In genomic region chr2:56211048-56211447, GRCh38 we compare ENCODE assay signal across 20 cellular contexts. TPM values are rescaled to one million over a fixed set of nuclear protein-coding genes. Genes with fewer than 3 reads are reported as not detected.
A peak's percentile ranks its signal among the peaks of the same experiment; 100 is the strongest.
DNase-seq lines count a peak whose midpoint lies in the region; ATAC-seq, FAIRE-seq and TF ChIP-seq lines count a peak whose summit lies in the region.
"Had no signal": no experiment of that assay in that cellular context is flagged by ENCODE, and none has a peak within 500 bp of the region (broad histone marks: within the 10 kb centered on the region; RNA-seq: fewer than 3 reads in every experiment).

No MANE protein-coding gene starts in this region.

- intact Hi-C loops in PC-3 (cut with micrococcal nuclease): no loop called here
- intact Hi-C loops in endothelial cell of umbilical vein (cut with micrococcal nuclease): no loop called here

- TF ChIP-seq POLR2A in endothelial cell of umbilical vein (IDR thresholded peaks at IDR 0.05; ENCODE audit: low read depth, low read length) (no peak), suprapubic skin (IDR thresholded peaks at IDR 0.05) (no peak)

- H3K4me2 ChIP-seq in PC-3 (ENCODE audit: low read length) (no peak overlapping the region), endothelial cell of umbilical vein (ENCODE audit: insufficient read depth, low read length) (no peak overlapping the region), skeletal muscle satellite cell (ENCODE audit: low read length) (peak overlapping the region; percentile 35)

- H3K4me1 ChIP-seq in PC-3 (ENCODE audit: insufficient read depth, low read length): no peaks in the 10 kb centered on the region
- peaks cover 18% of the 10 kb centered on the region for H3K4me1 ChIP-seq in endothelial cell of umbilical vein (ENCODE audit: control insufficient read depth, extremely low read depth, insufficient read depth, low read length)
- peaks cover 56% of the 10 kb centered on the region for H3K4me1 ChIP-seq in skeletal muscle satellite cell (ENCODE audit: control insufficient read depth, insufficient read depth, low read length)
- H3K4me1 ChIP-seq in suprapubic skin: no peaks in the 10 kb centered on the region

- no peaks in the 10 kb centered on the region for H3F3A ChIP-seq in PC-3 (ENCODE audit: low read length, unreplicated experiment)

- peak; percentile 9 for DNase-seq in PC-3
- DNase-seq in endothelial cell of umbilical vein (ENCODE audit: low read depth, low spot score): peak; percentile 59
- peak; percentile 30 for DNase-seq in fibroblast of the aortic adventitia (ENCODE audit: low read depth)
- no peak for DNase-seq in suprapubic skin (ENCODE audit: low spot score in 2 of 2)
- DNase-seq in MG63: no peak
- no peak for DNase-seq in NCI-H345 treated with DMSO at 0.1 percent for 48 hours (lab: John Stamatoyannopoulos, UW; ENCODE audit: unreplicated experiment)
- DNase-seq: C1 segment of cervical spinal cord; Calu3; CD4-positive, alpha-beta memory T cell; COR-L47; DMS53; DMS79 treated with DMSO at 0.1 percent for 48 hours; GM23248; H7; HCEC 1CT had no signal

- TF ChIP-seq CTCF in PC-3 (conservative IDR thresholded peaks at IDR 0.05; ENCODE audit: low read depth, low read length) (no peak), endothelial cell of umbilical vein (IDR thresholded peaks at IDR 0.05; ENCODE audit: extremely low read depth in 1 of 2, insufficient read depth in 1 of 2, low read depth in 1 of 2, low read length in 2 of 2) (no peak), fibroblast of the aortic adventitia (IDR thresholded peaks at IDR 0.05; ENCODE audit: insufficient read depth, low read length) (no peak), suprapubic skin (IDR thresholded peaks at IDR 0.05) (no peak)

- POLR2A ChIA-PET in PC-3 (lab: Charles Lee; ENCODE audit: unreplicated experiment) (no interaction called here), endothelial cell of umbilical vein (lab: Charles Lee) (no interaction called here)

- BruUV-seq in PC-3 (replicated peaks; lab: Mats Ljungman, UMichigan) (no TSS peak), endothelial cell of umbilical vein (replicated peaks; lab: Mats Ljungman, UMichigan) (no TSS peak)

- H3K36me3 ChIP-seq in PC-3 (ENCODE audit: low read depth, low read length) (no peaks in the 10 kb centered on the region), endothelial cell of umbilical vein (ENCODE audit: control insufficient read depth in 2 of 2, extremely low read depth in 1 of 2, insufficient read depth in 2 of 2, low read length in 2 of 2) (peaks cover 0 to 5% of the 10 kb centered on the region in 2 experiments), skeletal muscle satellite cell (ENCODE audit: insufficient read depth, low read length) (peaks cover 10% of the 10 kb centered on the region), suprapubic skin (no peaks in the 10 kb centered on the region), MG63 (no peaks in the 10 kb centered on the region)

- peak; percentile 92 for FAIRE-seq in endothelial cell of umbilical vein (lab: Jason Lieb, UNC)
- FAIRE-seq: G401.6, GM12878, H1 had no signal

- ATAC-seq in PC-3: no peak
- no peak for ATAC-seq in HG03354 (IDR thresholded peaks at IDR 0.05; ENCODE audit: poor library complexity, severe bottlenecking, unreplicated experiment)
- ATAC-seq: GM12878 had no signal

- H3K9me2 ChIP-seq in PC-3 (replicated peaks; ENCODE audit: low read length): no peaks in the 10 kb centered on the region

- no peaks in the 10 kb centered on the region for H3K9me1 ChIP-seq in endothelial cell of umbilical vein (replicated peaks; ENCODE audit: control insufficient read depth, extremely low read depth, insufficient read depth, low read length)

- TF ChIP-seq EP300 in suprapubic skin (IDR thresholded peaks at IDR 0.05): no peak

- H4K20me1 ChIP-seq in PC-3 (ENCODE audit: low read length): no peaks in the 10 kb centered on the region
- no peaks in the 10 kb centered on the region for H4K20me1 ChIP-seq in endothelial cell of umbilical vein (replicated peaks; ENCODE audit: control insufficient read depth, extremely low read depth, insufficient read depth, low read length)

- no peaks in the 10 kb centered on the region for H3K79me2 ChIP-seq in PC-3 (ENCODE audit: low read length)
- peaks cover 3% of the 10 kb centered on the region for H3K79me2 ChIP-seq in endothelial cell of umbilical vein (ENCODE audit: control insufficient read depth, insufficient read depth, low read length)

- H2AFZ ChIP-seq in PC-3 (ENCODE audit: low read length): no peak overlapping the region
- H2AFZ ChIP-seq in endothelial cell of umbilical vein (ENCODE audit: low read depth, low read length): no peak overlapping the region
- H2AFZ ChIP-seq: GM23248 had no signal

- CTCF ChIA-PET in PC-3 (lab: Charles Lee): no interaction called here
- CTCF ChIA-PET in endothelial cell of umbilical vein (lab: Charles Lee): no interaction called here

- dilution Hi-C loops in endothelial cell of umbilical vein (cut with MboI; ENCODE audit: extremely low pct_ligation_motif_present, low sequenced_read_pairs): no loop called here

- H3K4me3 ChIP-seq in PC-3 (ENCODE audit: low read length): no peak overlapping the region
- H3K4me3 ChIP-seq in endothelial cell of umbilical vein (replicated peaks in 1 of 3; ENCODE audit: insufficient read depth in 1 of 3, low read depth in 1 of 3, low read length in 3 of 3): no peak overlapping the region
- no peak overlapping the region for H3K4me3 ChIP-seq in fibroblast of the aortic adventitia (ENCODE audit: low read depth, low read length)
- no peak overlapping the region for H3K4me3 ChIP-seq in skeletal muscle satellite cell (ENCODE audit: low read length)
- H3K4me3 ChIP-seq in suprapubic skin: no peak overlapping the region
- H3K4me3 ChIP-seq in MG63: no peak overlapping the region
- H3K4me3 ChIP-seq: GM12878, GM23248 had no signal

- H3K27me3 ChIP-seq in PC-3 (ENCODE audit: low read length) (peaks cover 24% of the 10 kb centered on the region), endothelial cell of umbilical vein (ENCODE audit: control insufficient read depth in 2 of 2, insufficient read depth in 2 of 2, low read length in 2 of 2) (no peaks in the 10 kb centered on the region), skeletal muscle satellite cell (ENCODE audit: control insufficient read depth, insufficient read depth, low read length) (no peaks in the 10 kb centered on the region), suprapubic skin (no peaks in the 10 kb centered on the region), MG63 (no peaks in the 10 kb centered on the region)

- H3K9ac ChIP-seq in PC-3 (ENCODE audit: low read length) (no peak overlapping the region), endothelial cell of umbilical vein (replicated peaks; ENCODE audit: extremely low read depth, insufficient read depth, low read length) (no peak overlapping the region), skeletal muscle satellite cell (ENCODE audit: low read depth, low read length) (no peak overlapping the region)
- H3K9ac ChIP-seq: GM23248 had no signal

- no peaks in the 10 kb centered on the region for H3K9me3 ChIP-seq in PC-3 (ENCODE audit: low read length)
- H3K9me3 ChIP-seq in endothelial cell of umbilical vein (replicated peaks; ENCODE audit: control insufficient read depth, insufficient read depth, low read length): no peaks in the 10 kb centered on the region
- no peaks in the 10 kb centered on the region for H3K9me3 ChIP-seq in skeletal muscle satellite cell (replicated peaks; ENCODE audit: low read length)
- H3K9me3 ChIP-seq in suprapubic skin: no peaks in the 10 kb centered on the region
- no peaks in the 10 kb centered on the region for H3K9me3 ChIP-seq in MG63

- H3K27ac ChIP-seq in PC-3 (ENCODE audit: low read length): no peak overlapping the region
- H3K27ac ChIP-seq in endothelial cell of umbilical vein (ENCODE audit: insufficient read depth, low read depth, low read length): no peak overlapping the region
- H3K27ac ChIP-seq in suprapubic skin: no peak overlapping the region
- H3K27ac ChIP-seq: GM23248 had no signal

TF ChIP-seq in endothelial cell of umbilical vein, 7 proteins besides CTCF, POLR2A, EP300 and RAD21:
- TF ChIP-seq, protein P1, sequence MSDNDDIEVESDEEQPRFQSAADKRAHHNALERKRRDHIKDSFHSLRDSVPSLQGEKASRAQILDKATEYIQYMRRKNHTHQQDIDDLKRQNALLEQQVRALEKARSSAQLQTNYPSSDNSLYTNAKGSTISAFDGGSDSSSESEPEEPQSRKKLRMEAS (IDR thresholded peaks at IDR 0.05; ENCODE audit: insufficient read depth, insufficient read length): no peak
- peak; percentile 35 for TF ChIP-seq POLR2AphosphoS5 (IDR thresholded peaks at IDR 0.05; ENCODE audit: insufficient read depth, low read depth, low read length)
- TF ChIP-seq FOS (IDR thresholded peaks at IDR 0.05; ENCODE audit: borderline replicate concordance, insufficient read depth, low read length): peak; percentile 83
- TF ChIP-seq MYC (IDR thresholded peaks at IDR 0.05; ENCODE audit: low read depth, low read length): no peak
- no peak for TF ChIP-seq GATA2 (IDR thresholded peaks at IDR 0.05; ENCODE audit: insufficient read depth, insufficient read length, low read depth, low read length)
- peak; percentile 39 for TF ChIP-seq JUN (IDR thresholded peaks at IDR 0.05; ENCODE audit: borderline replicate concordance, insufficient read depth, insufficient read length, low read depth)

RNA-seq across cellular contexts. Expression of gene CCDC85A, which starts 27.3 kb away (rescaled TPM):
- total RNA-seq in PC-3 (2014; rRNA removed): 1.1 and 2.0 TPM in 2 replicates
- total RNA-seq in endothelial cell of umbilical vein: 10.4 and 16.9 TPM in 2 replicates
- 5.1 and 6.0 TPM in 2 replicates for polyA plus RNA-seq in endothelial cell of umbilical vein
- polyA plus RNA-seq in endothelial cell of umbilical vein (2011; cell fraction: cytosol; rRNA removed): 5.5 and 7.1 TPM in 2 replicates
- 8.0 and 8.8 TPM in 2 replicates for polyA plus RNA-seq in endothelial cell of umbilical vein (2011; cell fraction: nucleus; rRNA removed)
- polyA plus RNA-seq in endothelial cell of umbilical vein (2012): 5.5 and 9.0 TPM in 2 replicates
- 10.1 and 12.0 TPM in 2 replicates for polyA minus RNA-seq in endothelial cell of umbilical vein
- polyA minus RNA-seq in endothelial cell of umbilical vein (2011; cell fraction: cytosol; rRNA and poly(A)+ RNA removed): not detected
- polyA minus RNA-seq in endothelial cell of umbilical vein (2011; cell fraction: nucleus; rRNA and poly(A)+ RNA removed): 22.0 and 38.6 TPM in 2 replicates
- total RNA-seq in fibroblast of the aortic adventitia (ENCODE audit: low replicate concordance): 0.45 and 1.8 TPM in 2 replicates
- total RNA-seq in skeletal muscle satellite cell (2012; rRNA removed): 0.76 and 2.0 TPM in 2 replicates
- total RNA-seq in suprapubic skin: 1 to 10 TPM; 1.9 to 3.2 (median 2.5) TPM
- 0.89 TPM in 1 of 2 replicates, not detected in the other for total RNA-seq in MG63 (2014; rRNA removed; shearing (Covaris generic); ENCODE audit: low replicate concordance)
- total RNA-seq: CD4-positive, alpha-beta memory T cell; GM12878; H1 had no signal
- polyA plus RNA-seq: CD4-positive, alpha-beta memory T cell had no signal

Comparison
In these comparisons a context has a peak if more than half of its experiments do, and no peak if none do; other contexts are left out.
1. DNase-seq: peak in PC-3 (single experiment), endothelial cell of umbilical vein (single experiment) and fibroblast of the aortic adventitia (single experiment); none in suprapubic skin (0 of 2), MG63 (single experiment) and NCI-H345 treated with DMSO at 0.1 percent for 48 hours (single experiment).